1 cellular context compared by ENCODE assay signal in the genomic region with DNA sequence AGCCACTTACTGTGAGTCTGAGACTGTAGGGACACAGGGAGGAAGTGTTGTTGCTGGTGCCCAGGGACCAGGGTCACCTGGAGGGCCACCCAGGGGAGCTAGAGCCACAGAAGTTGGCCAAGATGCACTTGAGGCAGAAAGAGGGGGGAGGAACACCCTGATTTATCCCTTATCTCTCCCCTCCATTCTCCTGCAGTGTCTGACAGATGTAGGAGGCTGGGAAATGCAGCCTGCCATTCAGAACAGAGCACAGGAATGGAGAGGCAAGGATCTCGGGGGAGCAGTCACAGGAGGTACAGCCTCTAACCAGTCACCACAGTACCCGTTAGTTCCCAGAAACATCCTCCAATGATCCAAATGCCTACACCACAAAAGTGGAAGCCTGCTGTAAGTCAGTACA.
A peak's percentile ranks its signal among the peaks of the same experiment; 100 is the strongest.
TF ChIP-seq lines count a peak whose summit lies in the region.

No MANE protein-coding gene starts in this region.

TF ChIP-seq in K562, 482 proteins besides CTCF, POLR2A, EP300 and RAD21 (continued from another document):
- TF ChIP-seq CUX1 (CRISPR knock-in tag; IDR thresholded peaks at IDR 0.05) (no peak), NCOA6 (IDR thresholded peaks at IDR 0.05) (no peak), HDAC1 (IDR thresholded peaks at IDR 0.05) (0 out of 4 replicates have a peak, but pooled peaks of 1 of the 2 experiments have one; percentile 22), TAL1 (IDR thresholded peaks at IDR 0.05) (peak; percentile 11; the same call in 1 of the 2 replicates), CBFA2T3 (IDR thresholded peaks at IDR 0.05) (peak; percentile 69), FOS (IDR thresholded peaks at IDR 0.05; ENCODE audit: extremely low read depth, insufficient read length) (no peak), TCF3 (CRISPR knock-in tag; IDR thresholded peaks at IDR 0.05) (0 out of 2 replicates have a peak, but pooled peaks have one; percentile 6), HNRNPL (IDR thresholded peaks at IDR 0.05; ENCODE audit: low read depth, low read length) (no peak), CBFA2T2 (conservative IDR thresholded peaks at IDR 0.05) (peak; percentile 42), NR2C1 (IDR thresholded peaks at IDR 0.05) (no peak), NR2C1 (tag; IDR thresholded peaks at IDR 0.05) (no peak), ZNF584 (CRISPR knock-in tag; IDR thresholded peaks at IDR 0.05; ENCODE audit: low read depth) (no peak), MCM7 (IDR thresholded peaks at IDR 0.05) (no peak), RFX7 (CRISPR knock-in tag; IDR thresholded peaks at IDR 0.05) (no peak), NFIC (IDR thresholded peaks at IDR 0.05) (no peak), NONO (IDR thresholded peaks at IDR 0.05; ENCODE audit: low read depth in 2 of 2, low read length in 1 of 2) (no peak), ZC3H11A (IDR thresholded peaks at IDR 0.05; ENCODE audit: low read depth, low read length) (no peak), ZNF324 (CRISPR knock-in tag; IDR thresholded peaks at IDR 0.05) (no peak), ARNT (IDR thresholded peaks at IDR 0.05) (no peak), ZNF140 (CRISPR knock-in tag; IDR thresholded peaks at IDR 0.05) (no peak), KAT7 (CRISPR knock-in tag; IDR thresholded peaks at IDR 0.05; ENCODE audit: borderline replicate concordance) (no peak), SMAD3 (CRISPR knock-in tag; conservative IDR thresholded peaks at IDR 0.05) (no peak), FOXM1 (IDR thresholded peaks at IDR 0.05; ENCODE audit: low read depth) (no peak), FOXM1 (CRISPR knock-in tag; IDR thresholded peaks at IDR 0.05; ENCODE audit: low read depth) (no peak), E2F3 (CRISPR knock-in tag; IDR thresholded peaks at IDR 0.05) (no peak), ZNF217 (CRISPR knock-in tag; IDR thresholded peaks at IDR 0.05) (no peak), ARID1B (IDR thresholded peaks at IDR 0.05) (peak; percentile 26; the same call in 1 of the 2 replicates), GATAD2A (IDR thresholded peaks at IDR 0.05) (no peak), KDM5B (IDR thresholded peaks at IDR 0.05; ENCODE audit: insufficient replicate concordance, low read depth, low read length) (no peak), ZNF436 (CRISPR knock-in tag; IDR thresholded peaks at IDR 0.05) (no peak), GTF2F1 (IDR thresholded peaks at IDR 0.05; ENCODE audit: low read depth, low read length) (no peak)
- TF ChIP-seq, protein P1, sequence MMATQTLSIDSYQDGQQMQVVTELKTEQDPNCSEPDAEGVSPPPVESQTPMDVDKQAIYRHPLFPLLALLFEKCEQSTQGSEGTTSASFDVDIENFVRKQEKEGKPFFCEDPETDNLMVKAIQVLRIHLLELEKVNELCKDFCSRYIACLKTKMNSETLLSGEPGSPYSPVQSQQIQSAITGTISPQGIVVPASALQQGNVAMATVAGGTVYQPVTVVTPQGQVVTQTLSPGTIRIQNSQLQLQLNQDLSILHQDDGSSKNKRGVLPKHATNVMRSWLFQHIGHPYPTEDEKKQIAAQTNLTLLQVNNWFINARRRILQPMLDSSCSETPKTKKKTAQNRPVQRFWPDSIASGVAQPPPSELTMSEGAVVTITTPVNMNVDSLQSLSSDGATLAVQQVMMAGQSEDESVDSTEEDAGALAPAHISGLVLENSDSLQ (IDR thresholded peaks at IDR 0.05) = 0 out of 2 replicates have a peak, but pooled peaks have one; percentile 30
- TF ChIP-seq, protein P2, sequence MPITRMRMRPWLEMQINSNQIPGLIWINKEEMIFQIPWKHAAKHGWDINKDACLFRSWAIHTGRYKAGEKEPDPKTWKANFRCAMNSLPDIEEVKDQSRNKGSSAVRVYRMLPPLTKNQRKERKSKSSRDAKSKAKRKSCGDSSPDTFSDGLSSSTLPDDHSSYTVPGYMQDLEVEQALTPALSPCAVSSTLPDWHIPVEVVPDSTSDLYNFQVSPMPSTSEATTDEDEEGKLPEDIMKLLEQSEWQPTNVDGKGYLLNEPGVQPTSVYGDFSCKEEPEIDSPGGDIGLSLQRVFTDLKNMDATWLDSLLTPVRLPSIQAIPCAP (CRISPR knock-in tag; IDR thresholded peaks at IDR 0.05; ENCODE audit: borderline replicate concordance) = no peak
